In genomic region chr1:30748098-30748698, GRCh38 we compare ENCODE assay signal across 8 cellular contexts. TPM values are rescaled to one million over a fixed set of nuclear protein-coding genes. Genes with fewer than 3 reads are reported as not detected.
DNase-seq lines count a peak whose midpoint lies in the region; ATAC-seq, FAIRE-seq and TF ChIP-seq lines count a peak whose summit lies in the region.

No MANE protein-coding gene starts in this region.

- ATAC-seq in K562 (no peak), GM19351 (IDR thresholded peaks at IDR 0.05; ENCODE audit: unreplicated experiment) (no peak), GM19328 (IDR thresholded peaks at IDR 0.05; ENCODE audit: unreplicated experiment) (no peak), HG03045 (IDR thresholded peaks at IDR 0.05; ENCODE audit: unreplicated experiment) (no peak)

- no peak for TF ChIP-seq EP300 in K562 (IDR thresholded peaks at IDR 0.05; ENCODE audit: low read length)

- POLR2A ChIA-PET in K562 (lab: Yijun Ruan, JAX) (interaction anchor here (0.5 to 1.0 kb wide), 3 partner anchors 16 to 58 kb away, joined by 3 to 5 read pairs (median 4); no protein-coding TSS in a partner anchor), GM10248 (lab: Yijun Ruan, JAX) (interaction anchor here (1.3 to 6.8 kb wide), 3 partner anchors 11 to 28 kb away, joined by 5 to 71 read pairs (median 13); partner anchors contain the start of gene LAPTM5)

- H2AFZ ChIP-seq in K562 (ENCODE audit: low read depth, low read length) = peak overlapping the region; percentile 14; the same call in 1 of the 2 replicates
- H2AFZ ChIP-seq in neuron (ENCODE audit: low read depth, low read length) = peak overlapping the region; percentile 10

- FAIRE-seq in K562 (lab: Jason Lieb, UNC) = no peak

- in situ Hi-C loops in K562 (cut with MboI) = no loop called here

- intact Hi-C loops in K562 (cut with micrococcal nuclease) = no loop called here

- TF ChIP-seq CTCF in GM06990 (IDR thresholded peaks at IDR 0.05; ENCODE audit: insufficient read depth, low read length, poor library complexity, severe bottlenecking) = no peak
- no peak for TF ChIP-seq CTCF in K562 (IDR thresholded peaks at IDR 0.05 in 2 of 3, conservative IDR thresholded peaks at IDR 0.05 in 1 of 3; ENCODE audit: insufficient read depth in 2 of 3, low read depth in 1 of 3, low read length in 3 of 3)
- no peak for TF ChIP-seq CTCF in GM10248 (IDR thresholded peaks at IDR 0.05; ENCODE audit: control extremely low read depth, extremely low read depth, low read depth, missing control alignments)

- WGBS in K562 (ENCODE audit: insufficient coverage, low coverage, missing lambda C conversion rate) = 58% methylated on average over 9 of the region's 9 CpGs

- no TSS peak for BruUV-seq in K562 (replicated peaks; lab: Mats Ljungman, UMichigan)

- CTCF ChIA-PET in K562 (lab: Yijun Ruan, JAX; ENCODE audit: low intra/inter-chr PET ratio) = no interaction called here
- CTCF ChIA-PET in GM10248 (lab: Yijun Ruan, JAX) = interaction anchor here (1.0 to 22.9 kb wide), 4 partner anchors 12 to 53 kb away, joined by 3 to 449 read pairs (median 98); partner anchors contain the start of gene LAPTM5

- DNase-seq in GM06990 (ENCODE audit: extremely low read depth, insufficient read length) = peak; percentile 65
- peak; percentile 1 for DNase-seq in NCI-H187 treated with DMSO at 0.1 percent for 48 hours (lab: John Stamatoyannopoulos, UW)
- DNase-seq in K562 (ENCODE audit: extremely low read depth in 1 of 4, low spot score in 3 of 4) = peak in 2 of 4 experiments; percentile 34 to 35
- no peak for DNase-seq in GM10248 (ENCODE audit: extremely low spot score)

- H3K27ac ChIP-seq in K562 (ENCODE audit: extremely low read depth, low read depth, low read length) = no peak overlapping the region

- no peak for TF ChIP-seq RAD21 in K562 (CRISPR knock-in tag; conservative IDR thresholded peaks at IDR 0.05 in 1 of 2, IDR thresholded peaks at IDR 0.05 in 1 of 2)

- H3K4me3 ChIP-seq in GM06990 (replicated peaks; ENCODE audit: low read depth, low read length) = peak overlapping the region; percentile 99
- H3K4me3 ChIP-seq in K562 = no peak overlapping the region
- H3K4me3 ChIP-seq in neuron (ENCODE audit: low read length) = no peak overlapping the region

- H3K9me3 ChIP-seq in K562 (replicated peaks; ENCODE audit: control insufficient read depth, insufficient read depth, low read depth, low read length) = no peaks in the 10 kb centered on the region
- H3K9me3 ChIP-seq in neuron (ENCODE audit: low read length) = no peaks in the 10 kb centered on the region

- no peaks in the 10 kb centered on the region; the same call in 2 of the 3 replicates for H3K79me2 ChIP-seq in K562 (ENCODE audit: control insufficient read depth, insufficient read depth, low read length)

- H4K20me1 ChIP-seq in K562 (replicated peaks; ENCODE audit: control insufficient read depth, insufficient read depth, low read length) = no peaks in the 10 kb centered on the region

- no peaks in the 10 kb centered on the region for H3K27me3 ChIP-seq in GM06990 (replicated peaks; ENCODE audit: control insufficient read depth, insufficient read depth, low read length)
- no peaks in the 10 kb centered on the region for H3K27me3 ChIP-seq in K562 (ENCODE audit: control insufficient read depth in 2 of 2, insufficient read depth in 2 of 2, low read length in 2 of 2)
- peaks cover 3% of the 10 kb centered on the region for H3K27me3 ChIP-seq in neuron (ENCODE audit: insufficient read depth, low read length)

- peak overlapping the region in 1 of 2 experiments; percentile 65; a peak in 1 of 4 replicates for H3K9ac ChIP-seq in K562 (ENCODE audit: insufficient read depth in 1 of 2, low read depth in 2 of 2, low read length in 2 of 2)

- H3K4me1 ChIP-seq in K562 (replicated peaks in 1 of 2; ENCODE audit: control insufficient read depth in 2 of 2, insufficient read depth in 2 of 2, low read length in 2 of 2) = peaks cover 39 to 55% of the 10 kb centered on the region in 2 experiments
- peaks cover 12% of the 10 kb centered on the region for H3K4me1 ChIP-seq in neuron (ENCODE audit: insufficient read depth, low read length)

- H3K9me1 ChIP-seq in K562 (ENCODE audit: control insufficient read depth, insufficient read depth, low read length) = peaks cover 2% of the 10 kb centered on the region

- H3K36me3 ChIP-seq in GM06990 (ENCODE audit: control insufficient read depth, insufficient read depth, low read length) (peaks cover 31% of the 10 kb centered on the region), K562 (ENCODE audit: control insufficient read depth, insufficient read depth, low read length) (no peaks in the 10 kb centered on the region), neuron (ENCODE audit: insufficient read depth, low read length) (no peaks in the 10 kb centered on the region)

- no peak for TF ChIP-seq POLR2A in K562 (conservative IDR thresholded peaks at IDR 0.05)

- H3K4me2 ChIP-seq in K562 (ENCODE audit: insufficient read depth, low read length) = no peak overlapping the region

TF ChIP-seq in K562, 482 proteins besides CTCF, POLR2A, EP300 and RAD21 (continues in another document):
- TF ChIP-seq MTA3 (IDR thresholded peaks at IDR 0.05; ENCODE audit: borderline replicate concordance) = no peak
- 0 out of 4 replicates have a peak, but pooled peaks of 1 of the 2 experiments have one; percentile 5 for TF ChIP-seq MAZ (CRISPR knock-in tag; conservative IDR thresholded peaks at IDR 0.05 in 1 of 2, IDR thresholded peaks at IDR 0.05 in 1 of 2)
- TF ChIP-seq EZH2 (IDR thresholded peaks at IDR 0.05; ENCODE audit: borderline replicate concordance, low read depth, low read length) = no peak
- TF ChIP-seq KLF13 (tag; IDR thresholded peaks at IDR 0.05; ENCODE audit: borderline replicate concordance, low read depth) = no peak

RNA-seq across cellular contexts. Expression of gene LAPTM5, which starts 9.4 kb away (rescaled TPM):
- total RNA-seq in K562 (2011; cell fraction: chromatin; rRNA removed; ENCODE audit: low replicate concordance) = 11.2 and 16.2 TPM in 2 replicates
- total RNA-seq in K562 (2011; cell fraction: nucleolus; rRNA removed) = 19.8 and 22.9 TPM in 2 replicates
- total RNA-seq in K562 (2011; cell fraction: nucleoplasm; rRNA removed) = 20.3 and 27.1 TPM in 2 replicates
- 10.7 and 12.3 TPM in 2 replicates for total RNA-seq in K562 (2014; rRNA removed)
- 11.7 and 13.2 TPM in 2 replicates for total RNA-seq in K562 (2014; rRNA removed; fragmentation: Illumina TruSeq; extraction: Trizol)
- 44.3 and 44.7 TPM in 2 replicates for total RNA-seq in K562 (2015; rRNA removed; fragmentation: Illumina TruSeq; extraction: Trizol)
- total RNA-seq in K562 (2021) = 30.3 and 33.8 TPM in 2 replicates
- polyA plus RNA-seq in K562 (2011; rRNA removed) = 42.5 and 418 TPM in 2 replicates
- 103 and 599 TPM in 2 replicates for polyA plus RNA-seq in K562 (2011; cell fraction: cytosol; rRNA removed)
- 41.2 and 275 TPM in 2 replicates for polyA plus RNA-seq in K562 (2011; cell fraction: nucleus; rRNA removed)
- 63.5 and 133 TPM in 2 replicates for polyA plus RNA-seq in K562 (2012)
- polyA plus RNA-seq in K562 (2014; fragmentation: Illumina TruSeq; extraction: Trizol) = 44.5 and 47.3 TPM in 2 replicates
- 1 to 10 TPM; 2.4 to 4.8 TPM for polyA plus RNA-seq in K562 (2014; fragmentation: Nextera tagmentation; extraction: Ambion mirVana)
- 20.3 and 22.2 TPM in 2 replicates for polyA plus RNA-seq in K562 (2014; rRNA removed)
- 72.1 and 524 TPM in 2 replicates for polyA minus RNA-seq in K562 (2011; rRNA and poly(A)+ RNA removed)
- polyA minus RNA-seq in K562 (2011; cell fraction: cytosol; rRNA and poly(A)+ RNA removed) = 41.0 and 310 TPM in 2 replicates
- 7.7 and 80.9 TPM in 2 replicates for polyA minus RNA-seq in K562 (2011; cell fraction: nucleus; rRNA and poly(A)+ RNA removed)

RNA-seq across cellular contexts. Expression of gene MATN1, which starts 24.8 kb away (rescaled TPM):
- 2.0 and 5.9 TPM in 2 replicates for total RNA-seq in K562 (2011; cell fraction: chromatin; rRNA removed; ENCODE audit: low replicate concordance)
- total RNA-seq in K562 (2011; cell fraction: nucleolus; rRNA removed) = 4.5 and 5.4 TPM in 2 replicates
- 2.7 and 4.0 TPM in 2 replicates for total RNA-seq in K562 (2011; cell fraction: nucleoplasm; rRNA removed)
- total RNA-seq in K562 (2014; rRNA removed) (1.8 and 1.9 TPM in 2 replicates), K562 (2014; rRNA removed; fragmentation: Illumina TruSeq; extraction: Trizol) (0.45 and 0.51 TPM in 2 replicates), K562 (2015; rRNA removed; fragmentation: Illumina TruSeq; extraction: Trizol) (0.79 and 1.2 TPM in 2 replicates), K562 (2021) (1.8 and 2.3 TPM in 2 replicates)
- polyA plus RNA-seq in K562 (2011; rRNA removed) (0.89 and 1.5 TPM in 2 replicates), K562 (2014; fragmentation: Illumina TruSeq; extraction: Trizol) (1.1 and 1.6 TPM in 2 replicates), K562 (2014; fragmentation: Nextera tagmentation; extraction: Ambion mirVana) (under 1 TPM; 0.10 to 0.18 TPM), K562 (2014; rRNA removed) (1.6 and 3.6 TPM in 2 replicates)
- polyA plus RNA-seq in K562 (2011; cell fraction: cytosol; rRNA removed) = 0.78 and 2.4 TPM in 2 replicates
- polyA plus RNA-seq in K562 (2011; cell fraction: nucleus; rRNA removed) = 3.5 and 9.8 TPM in 2 replicates
- 1.9 and 2.4 TPM in 2 replicates for polyA plus RNA-seq in K562 (2012)
- 0.48 and 0.88 TPM in 2 replicates for polyA minus RNA-seq in K562 (2011; rRNA and poly(A)+ RNA removed)
- polyA minus RNA-seq in K562 (2011; cell fraction: cytosol; rRNA and poly(A)+ RNA removed) = 1.4 and 1.6 TPM in 2 replicates
- 1.4 and 3.4 TPM in 2 replicates for polyA minus RNA-seq in K562 (2011; cell fraction: nucleus; rRNA and poly(A)+ RNA removed)
